Comparison of ENCODE assay signal across 21 cellular contexts in the genomic region with DNA sequence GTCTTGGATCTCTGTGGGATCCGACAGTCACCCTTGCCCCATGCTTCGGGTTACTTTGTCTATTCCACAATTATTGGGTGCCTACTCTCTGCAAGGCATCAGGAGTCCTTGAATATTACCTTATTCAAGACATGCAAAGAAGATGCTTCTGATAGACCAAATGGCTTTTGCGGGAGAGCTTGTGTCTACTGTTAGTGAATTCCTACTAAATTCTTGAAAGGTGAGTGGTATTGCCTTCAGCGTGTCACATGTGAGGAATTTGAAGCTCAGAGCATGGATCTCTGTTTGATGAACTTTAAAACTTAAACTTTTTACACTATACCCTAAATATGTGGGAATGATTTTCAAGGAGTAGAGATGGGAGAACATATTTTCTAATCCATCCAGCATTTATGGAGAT.
A peak's percentile ranks its signal among the peaks of the same experiment; 100 is the strongest.
DNase-seq lines count a peak whose midpoint lies in the region; ATAC-seq, FAIRE-seq and TF ChIP-seq lines count a peak whose summit lies in the region.
"Had no signal": no experiment of that assay in that cellular context is flagged by ENCODE, and none has a peak within 500 bp of the region (broad histone marks: within the 10 kb centered on the region; RNA-seq: fewer than 3 reads in every experiment).

No MANE protein-coding gene starts in this region.

- H3K4me1 Mint-ChIP-seq in HFFc6 (ENCODE audit: low read depth): peaks cover 69% of the 10 kb centered on the region
- H3K4me1 Mint-ChIP-seq: activated naive CD8-positive, alpha-beta T cell treated with anti-CD3 and anti-CD28 coated beads, Interleukin-2, amount 50 U/mL, for 24 hours; B cell had no signal

- H3K27me3 Mint-ChIP-seq in HFFc6 (ENCODE audit: insufficient read depth): no peaks in the 10 kb centered on the region

- H3K36me3 ChIP-seq in ascending aorta: no peaks in the 10 kb centered on the region

- H3K4me3 ChIP-seq in ascending aorta: no peak overlapping the region
- H3K4me3 ChIP-seq: SK-N-MC had no signal

- H3K4me3 Mint-ChIP-seq in HFFc6: peak overlapping the region; percentile 59
- H3K4me3 Mint-ChIP-seq: activated naive CD8-positive, alpha-beta T cell treated with anti-CD3 and anti-CD28 coated beads, Interleukin-2, amount 50 U/mL, for 24 hours; B cell; T-helper 2 cell treated with Interferon-gamma antibody and Interleukin-4, amounts not matched to agents 5 μg/mL and 100 μg/mL, for 36 hours had no signal

- no peaks in the 10 kb centered on the region for H3K27me3 ChIP-seq in ascending aorta

- H3K9me3 Mint-ChIP-seq in HFFc6: no peaks in the 10 kb centered on the region
- H3K9me3 Mint-ChIP-seq: activated naive CD8-positive, alpha-beta T cell treated with anti-CD3 and anti-CD28 coated beads, Interleukin-2, amount 50 U/mL, for 24 hours; activated T-helper 2 cell treated with anti-CD3 and anti-CD28 coated beads, Interferon-gamma antibody, Interleukin-2, Interleukin-4, amounts not matched to agents 10 μg/mL and 5 μg/mL and 100 μg/mL, durations not matched to agents 14 hours and 24 hours and 36 hours; T-helper 2 cell treated with Interferon-gamma antibody and Interleukin-4, amounts not matched to agents 5 μg/mL and 100 μg/mL, for 36 hours had no signal

- peak overlapping the region; percentile 61 for H3K27ac Mint-ChIP-seq in HFFc6
- H3K27ac Mint-ChIP-seq: activated naive CD8-positive, alpha-beta T cell treated with anti-CD3 and anti-CD28 coated beads, Interleukin-2, amount 50 U/mL, for 24 hours; activated T-helper 2 cell treated with anti-CD3 and anti-CD28 coated beads, Interferon-gamma antibody, Interleukin-2, Interleukin-4, amounts not matched to agents 10 μg/mL and 5 μg/mL and 100 μg/mL, durations not matched to agents 14 hours and 24 hours and 36 hours; B cell; T-helper 2 cell treated with Interferon-gamma antibody and Interleukin-4, amounts not matched to agents 5 μg/mL and 100 μg/mL, for 36 hours had no signal

- DNase-seq in HFFc6 (peak; percentile 46), ascending aorta (ENCODE audit: low spot score in 2 of 2) (no peak), kidney tubule cell (ENCODE audit: low spot score) (peak; percentile 55), urothelium cell line (ENCODE audit: low spot score) (peak; percentile 31), GM12891 (ENCODE audit: insufficient read length, low spot score) (no peak)
- DNase-seq: activated CD4-positive, alpha-beta T cell treated with anti-CD3 and anti-CD28 coated beads, Interleukin-2, amount 50 U/mL, for 1 hour; activated naive CD8-positive, alpha-beta T cell treated with anti-CD3 and anti-CD28 coated beads, Interleukin-2, amount 50 U/mL, for 24 hours; cortex of kidney; DMS53; NCI-H1105 treated with DMSO at 0.1 percent for 48 hours; NCI-H510A treated with DMSO at 0.1 percent for 48 hours; RPMI8226; stimulated activated CD4-positive, alpha-beta T cell treated with anti-CD3 and anti-CD28 coated beads, Interleukin-4, amount 100 ng/mL, for 1 hour; stimulated activated naive CD4-positive, alpha-beta T cell had no signal

- no peaks in the 10 kb centered on the region for H3K9me3 ChIP-seq in ascending aorta

- peaks cover 7% of the 10 kb centered on the region; the same call in 1 of the 2 replicates for H3K36me3 Mint-ChIP-seq in HFFc6 (ENCODE audit: low read depth)

- H3K27ac ChIP-seq in ascending aorta: peak overlapping the region; percentile 77 to 88
- H3K27ac ChIP-seq: SK-N-MC had no signal

- no peak for TF ChIP-seq CTCF in HFFc6 (IDR thresholded peaks at IDR 0.05)
- no peak for TF ChIP-seq CTCF in ascending aorta (IDR thresholded peaks at IDR 0.05)

- intact Hi-C loops in ascending aorta (cut with DNase I): loop anchor here (10.0 kb wide), 2 partner anchors 144 to 234 kb away; no protein-coding TSS in a partner anchor

- ATAC-seq in HG03097 (IDR thresholded peaks at IDR 0.05; ENCODE audit: low FRiP score, unreplicated experiment) (no peak), HG02642 (IDR thresholded peaks at IDR 0.05; ENCODE audit: poor library complexity, unreplicated experiment) (no peak)
- ATAC-seq: activated naive CD8-positive, alpha-beta T cell treated with anti-CD3 and anti-CD28 coated beads, Interleukin-2, amount 50 U/mL, for 24 hours had no signal

- peaks cover 0 to 40% of the 10 kb centered on the region in 2 donors for H3K4me1 ChIP-seq in ascending aorta

- no peak for FAIRE-seq in urothelium cell line (lab: Jason Lieb, UNC)
- no peak for FAIRE-seq in GM12891 (lab: Jason Lieb, UNC)
- FAIRE-seq: GM19239 had no signal

- no peak for TF ChIP-seq POLR2A in GM12891 (IDR thresholded peaks at IDR 0.05; ENCODE audit: low read depth, low read length)

TF ChIP-seq in GM12891, 5 proteins besides CTCF, POLR2A, EP300 and RAD21:
- no peak for TF ChIP-seq TAF1 (IDR thresholded peaks at IDR 0.05; ENCODE audit: low read depth, low read length)
- no peak for TF ChIP-seq POLR2AphosphoS5 (IDR thresholded peaks at IDR 0.05; ENCODE audit: low read depth, low read length)
- no peak for TF ChIP-seq POU2F2 (IDR thresholded peaks at IDR 0.05; ENCODE audit: low read depth, low read length)
- TF ChIP-seq PAX5 (IDR thresholded peaks at IDR 0.05; ENCODE audit: insufficient read depth, low read length, severe bottlenecking): no peak
- TF ChIP-seq SPI1 (IDR thresholded peaks at IDR 0.05; ENCODE audit: low read depth, low read length): no peak

Comparison
In these comparisons a context has a peak if more than half of its experiments do, and no peak if none do; other contexts are left out.
1. DNase-seq: peak in HFFc6 (single experiment), kidney tubule cell (single experiment) and urothelium cell line (single experiment); none in ascending aorta (0 of 2) and GM12891 (single experiment).